Comparison of ENCODE assay signal across 1 cellular context in the genomic region with DNA sequence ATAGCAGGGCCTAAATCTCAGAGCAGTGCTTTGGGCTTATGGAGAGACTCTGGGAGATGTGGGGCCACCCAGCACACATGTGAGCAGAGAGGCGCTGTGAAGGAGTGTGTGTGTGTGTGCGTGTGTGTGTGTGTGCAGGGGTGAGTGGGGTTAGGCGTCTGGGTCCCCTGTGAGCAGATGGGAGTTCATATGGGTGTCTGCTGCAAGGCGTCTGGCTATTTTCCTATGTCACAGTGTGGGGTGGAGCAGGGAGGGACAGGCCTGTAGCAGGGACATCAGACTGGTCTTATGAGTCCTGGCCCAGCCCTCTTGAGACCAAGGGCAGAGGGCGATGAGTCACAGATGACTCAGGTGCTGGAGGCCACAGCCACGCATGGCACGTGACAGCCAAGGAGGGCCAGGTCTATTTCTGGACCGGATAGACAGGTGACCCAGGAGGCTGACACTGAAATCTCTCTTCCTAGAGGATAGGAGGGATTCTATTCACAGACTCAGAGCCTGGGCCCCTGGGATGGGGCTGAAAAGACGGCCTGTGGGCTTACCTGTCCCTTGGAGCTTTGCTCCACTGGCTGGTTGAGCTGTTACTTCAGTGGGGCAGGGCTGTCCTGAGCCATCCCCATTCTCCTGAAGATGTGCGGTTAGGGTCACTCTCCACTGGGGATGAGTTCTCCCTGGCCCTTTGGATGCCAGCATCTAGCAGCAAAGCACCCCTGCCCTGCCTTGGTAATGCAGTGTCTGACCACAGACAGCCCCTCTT.
TF ChIP-seq lines count a peak whose summit lies in the region.

No MANE protein-coding gene starts in this region.

TF ChIP-seq in K562, 482 proteins besides CTCF, POLR2A, EP300 and RAD21 (continued from another document):
- peak; percentile 68 to 86; a peak in 2 of 4 replicates for TF ChIP-seq MLLT1 (IDR thresholded peaks at IDR 0.05)
- TF ChIP-seq NBN (IDR thresholded peaks at IDR 0.05; ENCODE audit: low read depth), result peak; percentile 72
- no peak for TF ChIP-seq EWSR1 (IDR thresholded peaks at IDR 0.05; ENCODE audit: borderline replicate concordance, low read depth, partially characterized antibody)
- TF ChIP-seq ZNF75A (CRISPR knock-in tag; IDR thresholded peaks at IDR 0.05), result no peak
- no peak for TF ChIP-seq MECOM (CRISPR knock-in tag; IDR thresholded peaks at IDR 0.05)
- TF ChIP-seq PHB2 (IDR thresholded peaks at IDR 0.05; ENCODE audit: low read depth), result 0 out of 2 replicates have a peak, but pooled peaks have one; percentile 17
- TF ChIP-seq MAZ (CRISPR knock-in tag; conservative IDR thresholded peaks at IDR 0.05 in 1 of 2, IDR thresholded peaks at IDR 0.05 in 1 of 2), result peak in 1 of 2 experiments; percentile 59; a peak in 1 of 4 replicates
- no peak for TF ChIP-seq TAF9B (IDR thresholded peaks at IDR 0.05; ENCODE audit: partially characterized antibody)
- TF ChIP-seq ZNF41 (CRISPR knock-in tag; conservative IDR thresholded peaks at IDR 0.05), result no peak
- no peak for TF ChIP-seq ZNF175 (CRISPR knock-in tag; IDR thresholded peaks at IDR 0.05; ENCODE audit: low read depth)
- TF ChIP-seq, protein P1, sequence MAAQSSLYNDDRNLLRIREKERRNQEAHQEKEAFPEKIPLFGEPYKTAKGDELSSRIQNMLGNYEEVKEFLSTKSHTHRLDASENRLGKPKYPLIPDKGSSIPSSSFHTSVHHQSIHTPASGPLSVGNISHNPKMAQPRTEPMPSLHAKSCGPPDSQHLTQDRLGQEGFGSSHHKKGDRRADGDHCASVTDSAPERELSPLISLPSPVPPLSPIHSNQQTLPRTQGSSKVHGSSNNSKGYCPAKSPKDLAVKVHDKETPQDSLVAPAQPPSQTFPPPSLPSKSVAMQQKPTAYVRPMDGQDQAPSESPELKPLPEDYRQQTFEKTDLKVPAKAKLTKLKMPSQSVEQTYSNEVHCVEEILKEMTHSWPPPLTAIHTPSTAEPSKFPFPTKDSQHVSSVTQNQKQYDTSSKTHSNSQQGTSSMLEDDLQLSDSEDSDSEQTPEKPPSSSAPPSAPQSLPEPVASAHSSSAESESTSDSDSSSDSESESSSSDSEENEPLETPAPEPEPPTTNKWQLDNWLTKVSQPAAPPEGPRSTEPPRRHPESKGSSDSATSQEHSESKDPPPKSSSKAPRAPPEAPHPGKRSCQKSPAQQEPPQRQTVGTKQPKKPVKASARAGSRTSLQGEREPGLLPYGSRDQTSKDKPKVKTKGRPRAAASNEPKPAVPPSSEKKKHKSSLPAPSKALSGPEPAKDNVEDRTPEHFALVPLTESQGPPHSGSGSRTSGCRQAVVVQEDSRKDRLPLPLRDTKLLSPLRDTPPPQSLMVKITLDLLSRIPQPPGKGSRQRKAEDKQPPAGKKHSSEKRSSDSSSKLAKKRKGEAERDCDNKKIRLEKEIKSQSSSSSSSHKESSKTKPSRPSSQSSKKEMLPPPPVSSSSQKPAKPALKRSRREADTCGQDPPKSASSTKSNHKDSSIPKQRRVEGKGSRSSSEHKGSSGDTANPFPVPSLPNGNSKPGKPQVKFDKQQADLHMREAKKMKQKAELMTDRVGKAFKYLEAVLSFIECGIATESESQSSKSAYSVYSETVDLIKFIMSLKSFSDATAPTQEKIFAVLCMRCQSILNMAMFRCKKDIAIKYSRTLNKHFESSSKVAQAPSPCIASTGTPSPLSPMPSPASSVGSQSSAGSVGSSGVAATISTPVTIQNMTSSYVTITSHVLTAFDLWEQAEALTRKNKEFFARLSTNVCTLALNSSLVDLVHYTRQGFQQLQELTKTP (IDR thresholded peaks at IDR 0.05; ENCODE audit: low read depth in 1 of 2, partially characterized antibody in 2 of 2), result peak in 1 of 2 experiments; percentile 72
- TF ChIP-seq, protein P2, sequence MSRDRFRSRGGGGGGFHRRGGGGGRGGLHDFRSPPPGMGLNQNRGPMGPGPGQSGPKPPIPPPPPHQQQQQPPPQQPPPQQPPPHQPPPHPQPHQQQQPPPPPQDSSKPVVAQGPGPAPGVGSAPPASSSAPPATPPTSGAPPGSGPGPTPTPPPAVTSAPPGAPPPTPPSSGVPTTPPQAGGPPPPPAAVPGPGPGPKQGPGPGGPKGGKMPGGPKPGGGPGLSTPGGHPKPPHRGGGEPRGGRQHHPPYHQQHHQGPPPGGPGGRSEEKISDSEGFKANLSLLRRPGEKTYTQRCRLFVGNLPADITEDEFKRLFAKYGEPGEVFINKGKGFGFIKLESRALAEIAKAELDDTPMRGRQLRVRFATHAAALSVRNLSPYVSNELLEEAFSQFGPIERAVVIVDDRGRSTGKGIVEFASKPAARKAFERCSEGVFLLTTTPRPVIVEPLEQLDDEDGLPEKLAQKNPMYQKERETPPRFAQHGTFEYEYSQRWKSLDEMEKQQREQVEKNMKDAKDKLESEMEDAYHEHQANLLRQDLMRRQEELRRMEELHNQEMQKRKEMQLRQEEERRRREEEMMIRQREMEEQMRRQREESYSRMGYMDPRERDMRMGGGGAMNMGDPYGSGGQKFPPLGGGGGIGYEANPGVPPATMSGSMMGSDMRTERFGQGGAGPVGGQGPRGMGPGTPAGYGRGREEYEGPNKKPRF (IDR thresholded peaks at IDR 0.05; ENCODE audit: low read depth, low read length), result no peak
- peak; percentile 32 for TF ChIP-seq NCOA4 (IDR thresholded peaks at IDR 0.05; ENCODE audit: partially characterized antibody)
- no peak for TF ChIP-seq THRAP3 (IDR thresholded peaks at IDR 0.05; ENCODE audit: borderline replicate concordance)
